ENCODE assay signal across 24 cellular contexts in the genomic region with DNA sequence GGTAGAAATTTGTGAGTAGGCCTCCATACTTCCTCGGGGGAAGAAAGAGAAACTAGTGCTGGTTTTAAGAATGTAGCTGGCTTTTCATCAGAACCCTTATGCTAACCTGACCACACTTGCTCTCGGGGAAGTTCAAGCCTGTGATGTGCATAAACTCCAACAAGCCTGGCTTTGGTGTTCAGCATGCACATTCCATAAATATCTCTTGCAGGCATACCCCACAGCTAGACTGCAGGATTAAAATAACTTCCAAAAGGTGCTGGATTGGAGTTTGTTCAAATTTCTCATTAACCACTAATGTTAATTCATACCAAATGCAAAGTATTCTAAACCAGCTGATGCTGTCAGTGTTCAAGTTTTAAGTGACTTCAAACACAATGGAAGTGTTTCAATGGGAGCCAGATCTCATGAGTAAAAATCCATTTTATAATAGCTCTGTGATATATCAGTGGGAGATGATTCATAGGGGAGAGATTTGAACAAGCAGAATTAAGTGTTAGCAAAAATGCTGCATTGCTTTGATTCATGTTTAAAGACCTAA.
DNase-seq lines count a peak whose midpoint lies in the region; TF ChIP-seq lines count a peak whose summit lies in the region.
"Had no signal": no experiment of that assay in that cellular context is flagged by ENCODE, and none has a peak within 500 bp of the region (broad histone marks: within the 10 kb centered on the region; RNA-seq: fewer than 3 reads in every experiment).

No MANE protein-coding gene starts in this region.

- no peak overlapping the region for H4K8ac ChIP-seq in mesenchymal stem cell (ENCODE audit: low read length)

- H3K9me3 ChIP-seq in mesenchymal stem cell (ENCODE audit: control insufficient read depth, low read length) (no peaks in the 10 kb centered on the region), thyroid gland (no peaks in the 10 kb centered on the region), esophagus muscularis mucosa (no peaks in the 10 kb centered on the region)
- no peaks in the 10 kb centered on the region for H3K9me3 ChIP-seq in CD4-positive, alpha-beta memory T cell (ENCODE audit: control insufficient read depth in 1 of 2, low read length in 2 of 2)
- H3K9me3 ChIP-seq: sigmoid colon had no signal

- H3K4me1 Mint-ChIP-seq in chondrocyte (ENCODE audit: low read depth) = peaks cover 39% of the 10 kb centered on the region
- no peaks in the 10 kb centered on the region for H3K4me1 Mint-ChIP-seq in CD4-positive, alpha-beta memory T cell
- H3K4me1 Mint-ChIP-seq: activated CD4-positive, alpha-beta T cell treated with anti-CD3 and anti-CD28 coated beads, Interleukin-2, amount 10 ng/mL, durations not matched to agents 7 days and 5 days had no signal

- DNase-seq in AG20443 (ENCODE audit: low spot score) = peak; percentile 53
- peak; percentile 67 for DNase-seq in NCI-H226
- no peak for DNase-seq in chondrocyte (ENCODE audit: low spot score)
- no peak for DNase-seq in mesenchymal stem cell
- no peak for DNase-seq in thyroid gland
- no peak for DNase-seq in esophagus muscularis mucosa (ENCODE audit: extremely low spot score)
- DNase-seq in CD4-positive, alpha-beta memory T cell = no peak
- DNase-seq in NCI-H774 (lab: John Stamatoyannopoulos, UW) = no peak
- DNase-seq: ACHN; activated CD4-positive, alpha-beta T cell treated with anti-CD3 and anti-CD28 coated beads, Interleukin-2, amount 10 ng/mL, durations not matched to agents 7 days and 5 days; activated CD8-positive, alpha-beta memory T cell treated with anti-CD3 and anti-CD28 coated beads, Interleukin-2, amount 50 U/mL, for 4 hours; CD4-positive, alpha-beta T cell; dermis blood vessel endothelial cell; DMS153; H9; left cardiac atrium; NCI-H1105; NCI-H2081 treated with DMSO at 0.1 percent for 48 hours; NCI-H510A treated with DMSO at 0.1 percent for 48 hours; sigmoid colon; substantia nigra had no signal

- H3K23ac ChIP-seq in mesenchymal stem cell (ENCODE audit: low read length in 2 of 2) = no peak overlapping the region

- H3K27me3 ChIP-seq in mesenchymal stem cell (ENCODE audit: control insufficient read depth in 1 of 2, insufficient read depth in 1 of 2, low read length in 2 of 2) = no peaks in the 10 kb centered on the region
- H3K27me3 ChIP-seq in thyroid gland = no peaks in the 10 kb centered on the region
- H3K27me3 ChIP-seq in esophagus muscularis mucosa = no peaks in the 10 kb centered on the region
- no peaks in the 10 kb centered on the region for H3K27me3 ChIP-seq in CD4-positive, alpha-beta memory T cell (ENCODE audit: insufficient read depth, low read length)
- H3K27me3 ChIP-seq: sigmoid colon had no signal

- intact Hi-C loops in thyroid gland (cut with DNase I) = no loop called here
- intact Hi-C loops in esophagus muscularis mucosa (cut with DNase I) = no loop called here
- intact Hi-C loops in CD4-positive, alpha-beta memory T cell (cut with micrococcal nuclease) = no loop called here

- H3K4ac ChIP-seq in mesenchymal stem cell (ENCODE audit: low read depth in 1 of 2, low read length in 2 of 2) = no peak overlapping the region

- CTCF ChIA-PET in CD4-positive, alpha-beta memory T cell (lab: Charles Lee; ENCODE audit: partially characterized antibody) = no interaction called here

- peak overlapping the region; percentile 6 for H3K4me3 Mint-ChIP-seq in chondrocyte (ENCODE audit: unreplicated experiment)
- no peak overlapping the region for H3K4me3 Mint-ChIP-seq in CD4-positive, alpha-beta memory T cell
- H3K4me3 Mint-ChIP-seq: activated CD4-positive, alpha-beta T cell treated with anti-CD3 and anti-CD28 coated beads, Interleukin-2, amount 10 ng/mL, durations not matched to agents 7 days and 5 days; CD4-positive, alpha-beta T cell; H9; natural killer cell treated with Interleukin-12 subunit alpha and Interleukin-12 subunit beta and Interleukin-15 and Interleukin-18, amount 100 ng/mL, for 72 hours had no signal

- WGBS in mesenchymal stem cell = 86% methylated on average over 2 of the region's 2 CpGs
- WGBS in thyroid gland, 2 donors = 68 to 80% methylated on average over 2 of the region's 2 CpGs
- 55% methylated on average over 2 of the region's 2 CpGs for WGBS in esophagus muscularis mucosa

- no peak overlapping the region for H2BK15ac ChIP-seq in mesenchymal stem cell (ENCODE audit: low read depth, poor library complexity, severe bottlenecking)

- no peaks in the 10 kb centered on the region for H3K27me3 Mint-ChIP-seq in chondrocyte (ENCODE audit: low read depth)
- H3K27me3 Mint-ChIP-seq in CD4-positive, alpha-beta memory T cell = peaks cover 0 to 1% of the 10 kb centered on the region in 2 donors

- H3K27ac Mint-ChIP-seq in chondrocyte (ENCODE audit: unreplicated experiment) = peak overlapping the region; percentile 1
- no peak overlapping the region for H3K27ac Mint-ChIP-seq in CD4-positive, alpha-beta memory T cell
- H3K27ac Mint-ChIP-seq: activated CD4-positive, alpha-beta T cell treated with anti-CD3 and anti-CD28 coated beads, Interleukin-2, amount 10 ng/mL, durations not matched to agents 7 days and 5 days; CD4-positive, alpha-beta T cell; H9; natural killer cell treated with Interleukin-12 subunit alpha and Interleukin-12 subunit beta and Interleukin-15 and Interleukin-18, amount 100 ng/mL, for 72 hours had no signal

- no peak overlapping the region for H3K4me3 ChIP-seq in mesenchymal stem cell (ENCODE audit: insufficient read depth in 1 of 2, low read depth in 1 of 2, low read length in 2 of 2)
- no peak overlapping the region for H3K4me3 ChIP-seq in thyroid gland (replicated peaks in 1 of 3)
- no peak overlapping the region for H3K4me3 ChIP-seq in esophagus muscularis mucosa
- no peak overlapping the region for H3K4me3 ChIP-seq in CD4-positive, alpha-beta memory T cell (ENCODE audit: low read length in 2 of 2)
- H3K4me3 ChIP-seq: cardiac muscle cell, sigmoid colon had no signal

- no peak overlapping the region for H3K14ac ChIP-seq in mesenchymal stem cell (ENCODE audit: low read length in 2 of 2)

- H3K18ac ChIP-seq in mesenchymal stem cell (ENCODE audit: low read depth in 1 of 2, low read length in 2 of 2) = no peak overlapping the region

- H3K27ac ChIP-seq in mesenchymal stem cell (ENCODE audit: low read length, poor library complexity, severe bottlenecking) (peak overlapping the region; percentile 39), thyroid gland (no peak overlapping the region), esophagus muscularis mucosa (replicated peaks in 1 of 4) (no peak overlapping the region)
- H3K27ac ChIP-seq in CD4-positive, alpha-beta memory T cell (ENCODE audit: low read depth, low read length) = no peak overlapping the region
- H3K27ac ChIP-seq: cardiac muscle cell, RWPE1, sigmoid colon had no signal

- no peaks in the 10 kb centered on the region for H3K36me3 ChIP-seq in mesenchymal stem cell (ENCODE audit: control insufficient read depth in 1 of 2, insufficient read depth in 2 of 2, low read depth in 1 of 2, low read length in 2 of 2)
- H3K36me3 ChIP-seq in thyroid gland = no peaks in the 10 kb centered on the region
- H3K36me3 ChIP-seq in esophagus muscularis mucosa = no peaks in the 10 kb centered on the region
- H3K36me3 ChIP-seq in CD4-positive, alpha-beta memory T cell (ENCODE audit: insufficient read depth, low read length) = no peaks in the 10 kb centered on the region
- H3K36me3 ChIP-seq: cardiac muscle cell had no signal

- H3K36me3 Mint-ChIP-seq in chondrocyte (ENCODE audit: low read depth) = peaks cover 54% of the 10 kb centered on the region
- no peaks in the 10 kb centered on the region for H3K36me3 Mint-ChIP-seq in CD4-positive, alpha-beta memory T cell
- H3K36me3 Mint-ChIP-seq: natural killer cell treated with Interleukin-12 subunit alpha and Interleukin-12 subunit beta and Interleukin-15 and Interleukin-18, amount 100 ng/mL, for 72 hours had no signal

- no peaks in the 10 kb centered on the region for H3K79me1 ChIP-seq in mesenchymal stem cell (replicated peaks; ENCODE audit: low read length, poor library complexity, severe bottlenecking)

- no peak for TF ChIP-seq EP300 in esophagus muscularis mucosa (IDR thresholded peaks at IDR 0.05)

- no peak overlapping the region for H2AFZ ChIP-seq in mesenchymal stem cell (ENCODE audit: low read depth, low read length)

- POLR2A ChIA-PET in CD4-positive, alpha-beta memory T cell (lab: Charles Lee; ENCODE audit: partially characterized antibody) = no interaction called here

- no peak overlapping the region for H3K9ac ChIP-seq in mesenchymal stem cell (ENCODE audit: low read length)

- H2AK5ac ChIP-seq in mesenchymal stem cell (ENCODE audit: low read length, severe bottlenecking) = no peak overlapping the region

- H3K4me1 ChIP-seq in mesenchymal stem cell (ENCODE audit: control insufficient read depth, insufficient read depth, low read depth, low read length) (peaks cover 2% of the 10 kb centered on the region), thyroid gland (no peaks in the 10 kb centered on the region), esophagus muscularis mucosa (no peaks in the 10 kb centered on the region)
- no peaks in the 10 kb centered on the region for H3K4me1 ChIP-seq in CD4-positive, alpha-beta memory T cell (ENCODE audit: insufficient read depth, low read length)

- H2BK120ac ChIP-seq in mesenchymal stem cell (ENCODE audit: low read depth, low read length) = no peak overlapping the region

- no peak overlapping the region for H2BK5ac ChIP-seq in mesenchymal stem cell (ENCODE audit: low read depth, low read length, poor library complexity, severe bottlenecking)

- H2BK12ac ChIP-seq in mesenchymal stem cell (ENCODE audit: low read length in 2 of 2) = no peak overlapping the region

- TF ChIP-seq POLR2A in thyroid gland (IDR thresholded peaks at IDR 0.05) = no peak
- TF ChIP-seq POLR2A in esophagus muscularis mucosa (IDR thresholded peaks at IDR 0.05; ENCODE audit: low read depth) = no peak

- H4K91ac ChIP-seq in mesenchymal stem cell (ENCODE audit: low read length) = no peak overlapping the region

- peaks cover 13% of the 10 kb centered on the region for H3K9me3 Mint-ChIP-seq in chondrocyte (ENCODE audit: low read depth)
- H3K9me3 Mint-ChIP-seq in CD4-positive, alpha-beta memory T cell = peaks cover 0 to 4% (median 0%) of the 10 kb centered on the region in 8 donors
- H3K9me3 Mint-ChIP-seq: activated CD4-positive, alpha-beta T cell treated with anti-CD3 and anti-CD28 coated beads, Interleukin-2, amount 10 ng/mL, durations not matched to agents 7 days and 5 days; CD4-positive, alpha-beta T cell; natural killer cell treated with Interleukin-12 subunit alpha and Interleukin-12 subunit beta and Interleukin-15 and Interleukin-18, amount 100 ng/mL, for 72 hours had no signal

- TF ChIP-seq CTCF in chondrocyte (IDR thresholded peaks at IDR 0.05) (no peak), thyroid gland (IDR thresholded peaks at IDR 0.05) (no peak), esophagus muscularis mucosa (IDR thresholded peaks at IDR 0.05) (no peak)

- no peak overlapping the region for H3K4me2 ChIP-seq in mesenchymal stem cell (ENCODE audit: low read length, poor library complexity, severe bottlenecking)

Comparison
In these comparisons a context has a peak if more than half of its experiments do, and no peak if none do; other contexts are left out.
1. DNase-seq: peak in AG20443 (single experiment) and NCI-H226 (single experiment); none in chondrocyte (single experiment), mesenchymal stem cell (single experiment), thyroid gland (0 of 2), esophagus muscularis mucosa (single experiment), CD4-positive, alpha-beta memory T cell (0 of 5) and NCI-H774 (single experiment).